ENCODE assay signal across 13 cellular contexts in the genomic region with DNA sequence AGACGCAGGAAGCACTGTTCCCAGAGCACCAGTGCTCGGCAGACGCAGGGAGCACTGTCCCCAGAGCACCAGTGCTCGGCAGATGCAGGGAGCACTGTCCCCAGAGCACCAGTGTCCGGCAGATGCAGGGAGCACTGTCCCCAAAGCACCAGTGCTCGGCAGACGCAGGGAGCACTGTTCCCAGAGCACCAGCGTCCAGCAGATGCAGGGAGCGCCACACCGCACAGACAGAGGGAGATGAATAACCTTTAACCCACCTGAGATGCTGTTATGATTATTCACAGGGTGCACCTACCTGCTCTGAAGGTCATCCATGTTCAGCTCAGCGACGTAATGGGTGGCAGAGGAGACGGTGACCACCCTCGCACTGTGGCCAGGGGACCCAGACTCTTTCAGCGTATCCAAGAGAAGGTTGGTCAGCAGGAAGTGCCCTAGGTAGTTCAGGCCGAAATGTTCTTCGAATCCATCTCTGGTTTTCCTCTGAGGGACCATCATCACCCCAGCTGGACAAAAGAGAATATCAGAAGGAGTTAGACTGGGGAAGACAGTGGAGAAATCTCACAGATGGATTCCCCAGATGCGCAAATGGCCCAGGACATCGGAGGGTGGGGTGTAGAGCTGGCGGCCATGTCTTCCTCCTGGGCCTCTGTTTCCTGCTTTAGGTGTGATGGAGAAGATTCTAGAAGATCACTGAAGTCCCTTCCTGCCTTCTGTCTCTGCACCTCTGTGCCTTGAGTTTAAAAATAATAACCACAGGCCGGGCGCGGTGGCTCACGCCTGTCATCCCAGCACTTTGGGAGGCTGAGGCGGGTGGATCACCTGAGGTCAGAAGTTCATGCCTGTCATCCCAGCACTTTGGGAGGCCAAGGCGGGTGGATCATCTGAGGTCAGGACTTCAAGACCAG.
"Had no signal": no experiment of that assay in that cellular context is flagged by ENCODE, and none has a peak within 500 bp of the region (broad histone marks: within the 10 kb centered on the region; RNA-seq: fewer than 3 reads in every experiment).

No MANE protein-coding gene starts in this region.

- H3K27me3 Mint-ChIP-seq: naive thymus-derived CD8-positive, alpha-beta T cell had no signal

- H3K27ac Mint-ChIP-seq: T-helper 2 cell treated with Interferon-gamma antibody and Interleukin-4, amounts not matched to agents 5 μg/mL and 100 μg/mL, for 36 hours had no signal

- DNase-seq: activated T-cell treated with anti-CD3 and anti-CD28 coated beads, Interleukin-2, amount 50 U/mL, for 1 hour; brain microvascular endothelial cell; dorsolateral prefrontal cortex; hypothalamus; pancreas; stimulated activated CD4-positive, alpha-beta T cell treated with anti-CD3 and anti-CD28 coated beads, Interleukin-15, amount 100 ng/mL, for 24 hours; SW 1271 had no signal

- H3K4me3 ChIP-seq: dorsolateral prefrontal cortex, pancreas, tibial nerve, vagina had no signal

- H3K4me3 Mint-ChIP-seq: naive thymus-derived CD8-positive, alpha-beta T cell; T-helper 2 cell treated with Interferon-gamma antibody and Interleukin-4, amounts not matched to agents 5 μg/mL and 100 μg/mL, for 36 hours had no signal

- H3K27ac ChIP-seq: brain microvascular endothelial cell, dorsolateral prefrontal cortex, pancreas, tibial nerve, vagina had no signal

- H3K27me3 ChIP-seq: brain microvascular endothelial cell, dorsolateral prefrontal cortex, pancreas, tibial nerve, vagina had no signal

- H3K4me1 ChIP-seq: pancreas, tibial nerve, vagina had no signal

- ATAC-seq: activated naive CD4-positive, alpha-beta T cell treated with anti-CD3 and anti-CD28 coated beads, Interleukin-2, amount 50 U/mL, for 72 hours; esophagus mucosa; pancreas had no signal
